In the genomic region with DNA sequence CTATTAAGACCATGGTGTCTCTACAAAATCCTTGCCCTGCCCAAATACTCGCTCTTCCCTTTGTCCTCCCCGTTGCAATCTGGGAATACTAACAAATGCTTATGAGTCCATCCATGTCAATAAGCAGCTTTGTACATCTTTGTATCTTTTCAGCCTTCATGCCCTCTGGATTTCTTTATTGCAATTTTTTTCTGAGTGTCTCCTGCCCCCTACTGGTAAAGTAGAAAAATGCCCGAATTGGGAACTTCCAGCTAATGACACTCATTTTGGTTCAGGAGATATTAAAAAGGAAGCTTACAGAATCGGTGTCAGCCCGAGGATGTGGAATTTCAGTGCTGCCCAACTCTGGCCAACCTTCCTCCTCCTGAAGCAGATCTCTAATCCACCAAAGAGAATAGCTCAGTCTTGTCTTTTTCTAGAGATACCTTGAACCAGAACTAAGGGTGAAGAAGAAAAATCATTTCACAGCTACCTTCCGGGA, we compare ENCODE assay signal across 8 cellular contexts. TPM values are rescaled to one million over a fixed set of nuclear protein-coding genes. Genes with fewer than 3 reads are reported as not detected.
A peak's percentile ranks its signal among the peaks of the same experiment; 100 is the strongest.
DNase-seq lines count a peak whose midpoint lies in the region; ATAC-seq, FAIRE-seq and TF ChIP-seq lines count a peak whose summit lies in the region.

No MANE protein-coding gene starts in this region.

- no peak overlapping the region for H3K9ac ChIP-seq in kidney (ENCODE audit: low read length in 2 of 2)

- H3K9me3 ChIP-seq in kidney (ENCODE audit: control insufficient read depth in 1 of 2, low read length in 2 of 2) (no peaks in the 10 kb centered on the region), thyroid gland (no peaks in the 10 kb centered on the region)

- H3K27ac ChIP-seq in kidney (ENCODE audit: low read depth in 2 of 2, low read length in 2 of 2) (no peak overlapping the region), thyroid gland (no peak overlapping the region)

- H3K36me3 ChIP-seq in kidney (ENCODE audit: control insufficient read depth in 1 of 2, insufficient read depth in 2 of 2, low read length in 2 of 2) (peaks cover 47 to 60% of the 10 kb centered on the region in 2 donors), thyroid gland (peaks cover 51 to 54% of the 10 kb centered on the region in 2 donors)

- no peak for FAIRE-seq in kidney (lab: Jason Lieb, UNC)

- no peaks in the 10 kb centered on the region for H3K27me3 ChIP-seq in thyroid gland

- WGBS in thyroid gland, 2 donors = 39 to 50% methylated on average over 6 of the region's 6 CpGs

- no peak for TF ChIP-seq POLR2A in thyroid gland (IDR thresholded peaks at IDR 0.05)

- peaks cover 12 to 33% of the 10 kb centered on the region in 2 donors for H3K4me1 ChIP-seq in kidney (ENCODE audit: control insufficient read depth in 1 of 2, insufficient read depth in 1 of 2, low read depth in 1 of 2, low read length in 2 of 2)
- H3K4me1 ChIP-seq in thyroid gland = peaks cover 5 to 35% of the 10 kb centered on the region in 2 donors

- intact Hi-C loops in kidney (cut with DNase I) = loop anchor here (5.0 kb wide), 1 partner anchor 54 kb away; no protein-coding TSS in a partner anchor
- intact Hi-C loops in thyroid gland (cut with DNase I) = loop anchor here (2.0 kb wide), 1 partner anchor 55 kb away; no protein-coding TSS in a partner anchor

- TF ChIP-seq CTCF in astrocyte of the spinal cord (IDR thresholded peaks at IDR 0.05; ENCODE audit: low read depth, low read length) (peak; percentile 73), kidney (IDR thresholded peaks at IDR 0.05; ENCODE audit: borderline replicate concordance, extremely low read depth, insufficient read depth) (peak; percentile 66), thyroid gland (IDR thresholded peaks at IDR 0.05) (peak; percentile 59 to 74 (median 67))

- H3K4me3 ChIP-seq in astrocyte of the spinal cord (ENCODE audit: low read depth, low read length) = no peak overlapping the region
- H3K4me3 ChIP-seq in kidney (ENCODE audit: low read length in 2 of 2) = no peak overlapping the region
- H3K4me3 ChIP-seq in thyroid gland (replicated peaks in 1 of 3) = no peak overlapping the region

- ATAC-seq in activated CD4-positive, CD25-positive, alpha-beta regulatory T cell treated with anti-CD3 and anti-CD28 coated beads, Interleukin-2, amount 50 U/mL, for 24 hours = no peak
- no peak for ATAC-seq in GM18868 (IDR thresholded peaks at IDR 0.05; ENCODE audit: unreplicated experiment)

- in situ Hi-C loops in astrocyte of the spinal cord (cut with HindIII; ENCODE audit: low sequenced_read_pairs) = no loop called here

- DNase-seq in CD1c-positive myeloid dendritic cell (ENCODE audit: extremely low spot score) (peak; percentile 85), H4 (ENCODE audit: low spot score) (peak; percentile 21), NCI-H748 treated with DMSO at 0.1 percent for 48 hours (lab: John Stamatoyannopoulos, UW) (peak; percentile 41), astrocyte of the spinal cord (ENCODE audit: low read depth, low spot score) (peak; percentile 62), kidney (no peak), thyroid gland (no peak)

RNA-seq across cellular contexts. Expression of a gene that starts 46.0 kb away (rescaled TPM):
- 11.5 and 12.1 TPM in 2 replicates for total RNA-seq in H4 (2014; rRNA removed; shearing (Covaris generic))
- total RNA-seq in kidney (35.0 TPM), thyroid gland (10 to 100 TPM; 14.1 to 36.5 (median 25.6) TPM)
- 7.3 TPM for polyA plus RNA-seq in kidney (ENCODE audit: insufficient read depth, low read depth, low replicate concordance)

Comparison
In these comparisons a context has a peak if more than half of its experiments do, and no peak if none do; other contexts are left out.
1. DNase-seq: peak in CD1c-positive myeloid dendritic cell (single experiment), H4 (single experiment), NCI-H748 treated with DMSO at 0.1 percent for 48 hours (single experiment) and astrocyte of the spinal cord (single experiment); none in kidney (single experiment) and thyroid gland (0 of 2).
2. Peak in every context shown above with its lines, with median percentiles within 50 percentile points of each other: CTCF ChIP-seq.